Comparison of ENCODE assay signal across 25 cellular contexts in genomic region chr6:126821706-126822105, GRCh38.
"Had no signal": no experiment of that assay in that cellular context is flagged by ENCODE, and none has a peak within 500 bp of the region (broad histone marks: within the 10 kb centered on the region; RNA-seq: fewer than 3 reads in every experiment).

No MANE protein-coding gene starts in this region.

- ATAC-seq: effector memory CD8-positive, alpha-beta T cell; gastrocnemius medialis; left lobe of liver; mucosa of descending colon; naive thymus-derived CD4-positive, alpha-beta T cell; pancreas; right lobe of liver; stimulated activated naive CD8-positive, alpha-beta T cell treated with anti-CD3 and anti-CD28 coated beads, Interleukin-15, Interleukin-2, amounts not matched to agents 100 U/mL and 50 U/mL, for 24 hours had no signal

- H3K27ac ChIP-seq: gastrocnemius medialis, neutrophil, pancreas, right lobe of liver, testis, tibial artery had no signal

- H3K4me1 Mint-ChIP-seq: memory B cell; naive thymus-derived CD4-positive, alpha-beta T cell; neural crest cell had no signal

- H3K36me3 ChIP-seq: gastrocnemius medialis, neutrophil, pancreas, right lobe of liver, tibial artery had no signal

- H3K4me2 ChIP-seq: smooth muscle cell had no signal

- H3K27me3 ChIP-seq: gastrocnemius medialis, neutrophil, pancreas, right lobe of liver, testis, tibial artery had no signal

- H3K9me3 ChIP-seq: gastrocnemius medialis, mucosa of descending colon, neutrophil, pancreas, right lobe of liver, testis, tibial artery had no signal

- H3K27me3 Mint-ChIP-seq: effector memory CD8-positive, alpha-beta T cell; memory B cell; naive thymus-derived CD4-positive, alpha-beta T cell; progenitor cell of endocrine pancreas; type B pancreatic cell had no signal

- H3K36me3 Mint-ChIP-seq: memory B cell; naive thymus-derived CD4-positive, alpha-beta T cell; type B pancreatic cell had no signal

- H3K4me1 ChIP-seq: gastrocnemius medialis, pancreas, right lobe of liver, testis, tibial artery had no signal

- H3K27ac Mint-ChIP-seq: effector memory CD8-positive, alpha-beta T cell; memory B cell; naive thymus-derived CD4-positive, alpha-beta T cell; progenitor cell of endocrine pancreas; type B pancreatic cell had no signal

- DNase-seq: cerebellar nuclear complex; cortex of kidney; effector memory CD8-positive, alpha-beta T cell; foreskin fibroblast; gastrocnemius medialis; mucosa of descending colon; naive thymus-derived CD4-positive, alpha-beta T cell; pancreas; right lobe of liver; stimulated activated CD4-positive, alpha-beta T cell treated with anti-CD3 and anti-CD28 coated beads, Interleukin-12 subunit alpha, Interleukin-12 subunit beta, amount 100 ng/mL, for 4 hours; stimulated activated CD4-positive, alpha-beta T cell treated with anti-CD3 and anti-CD28 coated beads, Interleukin-1b, Interleukin-23, amount 100 ng/mL, for 48 hours; stimulated activated CD4-positive, alpha-beta T cell treated with anti-CD3 and anti-CD28 coated beads, Interleukin-4, amount 100 ng/mL, for 1 hour; stimulated activated CD8-positive, alpha-beta memory T cell treated with anti-CD3 and anti-CD28 coated beads, Interleukin-4, amount 100 ng/mL, for 48 hours; stimulated activated naive CD8-positive, alpha-beta T cell treated with anti-CD3 and anti-CD28 coated beads, Interleukin-15, Interleukin-2, amounts not matched to agents 100 U/mL and 50 U/mL, for 24 hours; substantia nigra; testis; tibial artery had no signal

- H3K4me3 Mint-ChIP-seq: effector memory CD8-positive, alpha-beta T cell; memory B cell; naive thymus-derived CD4-positive, alpha-beta T cell; neural crest cell; type B pancreatic cell had no signal

- H3K4me3 ChIP-seq: gastrocnemius medialis, lung, mucosa of descending colon, pancreas, right lobe of liver, smooth muscle cell, testis, tibial artery had no signal

- H3K9me3 Mint-ChIP-seq: effector memory CD8-positive, alpha-beta T cell; memory B cell; naive thymus-derived CD4-positive, alpha-beta T cell; neural crest cell; type B pancreatic cell had no signal
